Comparison of ENCODE assay signal across 15 cellular contexts in genomic region chr7:109532262-109532992, GRCh38.
A peak's percentile ranks its signal among the peaks of the same experiment; 100 is the strongest.
DNase-seq lines count a peak whose midpoint lies in the region; ATAC-seq and TF ChIP-seq lines count a peak whose summit lies in the region.
"Had no signal": no experiment of that assay in that cellular context is flagged by ENCODE, and none has a peak within 500 bp of the region (broad histone marks: within the 10 kb centered on the region; RNA-seq: fewer than 3 reads in every experiment).

No MANE protein-coding gene starts in this region.

- no peaks in the 10 kb centered on the region for H3K36me3 Mint-ChIP-seq in mesothelial cell of epicardium

- no peaks in the 10 kb centered on the region for H3K27me3 Mint-ChIP-seq in mesothelial cell of epicardium (ENCODE audit: low read depth)
- H3K27me3 Mint-ChIP-seq: CD4-positive, alpha-beta T cell had no signal

- TF ChIP-seq EP300 in neural cell (conservative IDR thresholded peaks at IDR 0.05; ENCODE audit: poor library complexity, severe bottlenecking) = peak; percentile 19

- H3K9me2 ChIP-seq in neural cell (ENCODE audit: insufficient read depth, low read length) = no peaks in the 10 kb centered on the region

- no peak overlapping the region for H2AFZ ChIP-seq in neural cell (ENCODE audit: low read depth, low read length)

- no peaks in the 10 kb centered on the region for H3K27me3 ChIP-seq in neural cell (ENCODE audit: insufficient read depth, low read depth, low read length)

- H3K27ac ChIP-seq in neural cell (ENCODE audit: low read length) = no peak overlapping the region

- no peaks in the 10 kb centered on the region for H3F3A ChIP-seq in neural cell (ENCODE audit: insufficient read depth, low read length, poor library complexity, severe bottlenecking)

- TF ChIP-seq RAD21 in neural cell (conservative IDR thresholded peaks at IDR 0.05) = no peak

- no peaks in the 10 kb centered on the region for H3K4me1 Mint-ChIP-seq in mesothelial cell of epicardium
- H3K4me1 Mint-ChIP-seq: H9 had no signal

- peak; percentile 11 for DNase-seq in GM12865 (ENCODE audit: low read depth)
- DNase-seq in NCI-H345 (lab: John Stamatoyannopoulos, UW) = no peak
- no peak for DNase-seq in mesothelial cell of epicardium (ENCODE audit: low spot score in 2 of 2, unreplicated experiment in 2 of 2)
- no peak for DNase-seq in GF-D8 (lab: John Stamatoyannopoulos, UW)
- DNase-seq: AML-193; C1 segment of cervical spinal cord; Calu3; CD4-positive, alpha-beta T cell; DMS 273 treated with DMSO at 0.1 percent for 48 hours; GOT3; H9; Kasumi-1 had no signal

- H4K20me1 ChIP-seq in neural cell (ENCODE audit: insufficient read depth) = no peaks in the 10 kb centered on the region

- peak; percentile 60 for ATAC-seq in HG02852 (IDR thresholded peaks at IDR 0.05; ENCODE audit: unreplicated experiment)
- ATAC-seq: K562 had no signal

- no peak overlapping the region for H3K4me3 Mint-ChIP-seq in mesothelial cell of epicardium
- H3K4me3 Mint-ChIP-seq: CD4-positive, alpha-beta T cell; H9 had no signal

- no peaks in the 10 kb centered on the region for H3K36me3 ChIP-seq in neural cell (ENCODE audit: insufficient read depth, low read length)

- H3K9me3 ChIP-seq in neural cell (ENCODE audit: low read length) = no peaks in the 10 kb centered on the region

- TF ChIP-seq CTCF in GM12865 (IDR thresholded peaks at IDR 0.05; ENCODE audit: insufficient read depth, low read depth, low read length, missing control alignments) = no peak
- TF ChIP-seq CTCF in neural cell (IDR thresholded peaks at IDR 0.05; ENCODE audit: poor library complexity, severe bottlenecking) = no peak
- no peak for TF ChIP-seq CTCF in mesothelial cell of epicardium (IDR thresholded peaks at IDR 0.05; ENCODE audit: unreplicated experiment)

- no peak overlapping the region for H3K4me2 ChIP-seq in neural cell (ENCODE audit: low read length)

- H3K27ac Mint-ChIP-seq in mesothelial cell of epicardium = no peak overlapping the region
- H3K27ac Mint-ChIP-seq: CD4-positive, alpha-beta T cell; H9 had no signal

- no peak overlapping the region for H3K9ac ChIP-seq in neural cell (ENCODE audit: low read length)

- H3K9me3 Mint-ChIP-seq in mesothelial cell of epicardium = no peaks in the 10 kb centered on the region
- H3K9me3 Mint-ChIP-seq: CD4-positive, alpha-beta T cell; H9 had no signal

- H3K79me2 ChIP-seq in neural cell (replicated peaks; ENCODE audit: insufficient read depth, low read length) = no peaks in the 10 kb centered on the region

- H3K4me3 ChIP-seq in GM12865 (ENCODE audit: low read depth, low read length) = no peak overlapping the region
- H3K4me3 ChIP-seq in neural cell (ENCODE audit: low read length) = no peak overlapping the region
- H3K4me3 ChIP-seq: K562 had no signal

TF ChIP-seq in neural cell, 6 proteins besides CTCF, POLR2A, EP300 and RAD21:
- TF ChIP-seq EZH2 (IDR thresholded peaks at IDR 0.05; ENCODE audit: borderline replicate concordance, insufficient read depth, low read length, poor library complexity, severe bottlenecking) = no peak
